ENCODE assay signal across 9 cellular contexts in genomic region chr14:63454863-63455622, GRCh38.
A peak's percentile ranks its signal among the peaks of the same experiment; 100 is the strongest.
DNase-seq lines count a peak whose midpoint lies in the region; ATAC-seq, FAIRE-seq and TF ChIP-seq lines count a peak whose summit lies in the region.
"Had no signal": no experiment of that assay in that cellular context is flagged by ENCODE, and none has a peak within 500 bp of the region (broad histone marks: within the 10 kb centered on the region; RNA-seq: fewer than 3 reads in every experiment).

No MANE protein-coding gene starts in this region.

- no peak overlapping the region for H3K9ac ChIP-seq in GM23248

- 76 to 81% methylated on average over 2 of the region's 2 CpGs for WGBS in GM23248 (ENCODE audit: low coverage in 1 of 2, low lambda C conversion rate in 2 of 2, missing lambda C conversion rate in 2 of 2), 2 experiments

- H3K9me3 Mint-ChIP-seq in glutamatergic neuron (ENCODE audit: unreplicated experiment) (peaks cover 2% of the 10 kb centered on the region), Caco-2 (ENCODE audit: unreplicated experiment) (no peaks in the 10 kb centered on the region)

- in situ Hi-C loops in GM23248 (cut with MboI): no loop called here

- no peaks in the 10 kb centered on the region for H3K27me3 ChIP-seq in GM23248 (replicated peaks; ENCODE audit: insufficient read depth)
- H3K27me3 ChIP-seq in Caco-2 (replicated peaks; ENCODE audit: control insufficient read depth, insufficient read depth, low read length): no peaks in the 10 kb centered on the region

- H3K36me3 Mint-ChIP-seq in glutamatergic neuron (ENCODE audit: unreplicated experiment) (no peaks in the 10 kb centered on the region), Caco-2 (ENCODE audit: insufficient read depth, unreplicated experiment) (peaks cover 11% of the 10 kb centered on the region)

- no peak overlapping the region for H3K27ac ChIP-seq in GM23248

- no peaks in the 10 kb centered on the region for H3K9me2 ChIP-seq in GM23248 (ENCODE audit: insufficient read depth)

- ATAC-seq in GM18502 (IDR thresholded peaks at IDR 0.05; ENCODE audit: poor library complexity, unreplicated experiment) (no peak), HG03520 (IDR thresholded peaks at IDR 0.05; ENCODE audit: unreplicated experiment) (no peak)

- peaks cover 8% of the 10 kb centered on the region for H3K36me3 ChIP-seq in GM23248 (ENCODE audit: low read depth)
- H3K36me3 ChIP-seq in Caco-2 (ENCODE audit: control insufficient read depth, insufficient read depth, low read length): no peaks in the 10 kb centered on the region; the same call in 1 of the 2 replicates

- POLR2A ChIA-PET in Caco-2 (lab: Charles Lee) (no interaction called here), GM10248 (lab: Yijun Ruan, JAX) (no interaction called here)

- BruUV-seq in Caco-2 (replicated peaks; lab: Mats Ljungman, UMichigan): no TSS peak

- TF ChIP-seq CTCF in D721Med (IDR thresholded peaks at IDR 0.05; ENCODE audit: insufficient read depth, missing control alignments) (no peak), glutamatergic neuron (IDR thresholded peaks at IDR 0.05; ENCODE audit: partially characterized antibody, unreplicated experiment) (no peak), Caco-2 (IDR thresholded peaks at IDR 0.05; ENCODE audit: insufficient read depth in 1 of 2, low read depth in 1 of 2, low read length in 1 of 2, severe bottlenecking in 1 of 2, unreplicated experiment in 1 of 2) (no peak), GM10248 (IDR thresholded peaks at IDR 0.05; ENCODE audit: control extremely low read depth, extremely low read depth, low read depth, missing control alignments) (no peak)

- CTCF ChIA-PET in Caco-2 (lab: Charles Lee) (no interaction called here), GM10248 (lab: Yijun Ruan, JAX) (interaction anchor here (0.8 to 2.6 kb wide), 3 partner anchors 8 to 23 kb away, joined by 3 to 10 read pairs (median 6); no protein-coding TSS in a partner anchor)

- no peak overlapping the region for H3K4me3 ChIP-seq in GM23248
- no peak overlapping the region for H3K4me3 ChIP-seq in Caco-2 (ENCODE audit: low read depth, low read length)

- H3K79me2 ChIP-seq in GM23248 (ENCODE audit: insufficient read depth): peaks cover 99% of the 10 kb centered on the region

- H3K9me3 ChIP-seq in GM23248 (ENCODE audit: low read depth) (no peaks in the 10 kb centered on the region), Caco-2 (no peaks in the 10 kb centered on the region)

- no peak overlapping the region for H3K4me2 ChIP-seq in GM23248 (ENCODE audit: unreplicated experiment)

- H2AFZ ChIP-seq in GM23248: no peak overlapping the region

- H3K27me3 Mint-ChIP-seq in glutamatergic neuron (ENCODE audit: unreplicated experiment) (no peaks in the 10 kb centered on the region), Caco-2 (ENCODE audit: insufficient read depth, unreplicated experiment) (no peaks in the 10 kb centered on the region)

- peaks cover 11% of the 10 kb centered on the region for H4K20me1 ChIP-seq in GM23248 (ENCODE audit: insufficient read depth)

- FAIRE-seq in D721Med (lab: Jason Lieb, UNC): peak; percentile 67
- FAIRE-seq: bronchial epithelial cell had no signal

- DNase-seq in D721Med (ENCODE audit: insufficient read length, low spot score) (no peak), GM23248 (peak; percentile 49), NCI-H2196 treated with DMSO at 0.1 percent for 48 hours (lab: John Stamatoyannopoulos, UW; ENCODE audit: unreplicated experiment) (peak; percentile 26), glutamatergic neuron (peak; percentile 20), Caco-2 (no peak), GM10248 (ENCODE audit: extremely low spot score) (no peak)

- H3K4me1 ChIP-seq in GM23248 (ENCODE audit: insufficient read depth) (peaks cover 10% of the 10 kb centered on the region), Caco-2 (no peaks in the 10 kb centered on the region)

- H3K4me1 Mint-ChIP-seq in glutamatergic neuron (ENCODE audit: low read depth, unreplicated experiment) (peaks cover 15% of the 10 kb centered on the region), Caco-2 (ENCODE audit: low read depth, unreplicated experiment) (peaks cover 6% of the 10 kb centered on the region)

- H3F3A ChIP-seq in GM23248 (ENCODE audit: insufficient read depth): peaks cover 16% of the 10 kb centered on the region; the same call in 1 of the 2 replicates

- H3K4me3 Mint-ChIP-seq in glutamatergic neuron (ENCODE audit: unreplicated experiment) (no peak overlapping the region), Caco-2 (ENCODE audit: unreplicated experiment) (no peak overlapping the region)

- intact Hi-C loops in Caco-2 (cut with micrococcal nuclease; ENCODE audit: unreplicated experiment): no loop called here

- H3K27ac Mint-ChIP-seq in glutamatergic neuron (ENCODE audit: unreplicated experiment) (peak overlapping the region; percentile 28), Caco-2 (ENCODE audit: unreplicated experiment) (no peak overlapping the region)

Comparison
In these comparisons a context has a peak if more than half of its experiments do, and no peak if none do; other contexts are left out.
1. DNase-seq: peak in GM23248 (single experiment), NCI-H2196 treated with DMSO at 0.1 percent for 48 hours (single experiment) and glutamatergic neuron (single experiment); none in D721Med (single experiment), Caco-2 (0 of 2) and GM10248 (single experiment).